ENCODE assay signal across 13 cellular contexts in genomic region chr14:105853089-105853906, GRCh38.
DNase-seq lines count a peak whose midpoint lies in the region; ATAC-seq and TF ChIP-seq lines count a peak whose summit lies in the region.
"Had no signal": no experiment of that assay in that cellular context is flagged by ENCODE, and none has a peak within 500 bp of the region (broad histone marks: within the 10 kb centered on the region; RNA-seq: fewer than 3 reads in every experiment).

No MANE protein-coding gene starts in this region.

- DNase-seq in activated T-cell treated with anti-CD3 and anti-CD28 coated beads, Interleukin-2, amount 50 U/mL, for 4 hours, result peak; percentile 2
- DNase-seq in activated T-cell treated with anti-CD3 and anti-CD28 coated beads for 4 hours (no peak), NAMALWA (ENCODE audit: low spot score) (peak; percentile 68), coronary artery (ENCODE audit: low spot score) (peak; percentile 59), putamen (ENCODE audit: low spot score) (no peak), hepatic stellate cell (ENCODE audit: low spot score) (no peak)
- DNase-seq: activated naive CD4-positive, alpha-beta T cell; immature natural killer cell; MM.1S; NCI-H82; nephron progenitor cell had no signal

- peaks cover 5% of the 10 kb centered on the region for H3K4me1 Mint-ChIP-seq in activated T-cell treated with anti-CD3 and anti-CD28 coated beads, Interleukin-2, amount 50 U/mL, for 4 hours (ENCODE audit: low read depth)
- peaks cover 60% of the 10 kb centered on the region for H3K4me1 Mint-ChIP-seq in stimulated activated memory B cell treated with anti-CD40 and anti-IgM and Interleukin-4, amounts not matched to agents 10 μg/mL and 1 μg/mL and 100 μg/mL, for 72 hours
- H3K4me1 Mint-ChIP-seq: immature natural killer cell, nephron progenitor cell had no signal

- H3K4me3 ChIP-seq in coronary artery, result no peak overlapping the region

- no peaks in the 10 kb centered on the region for H3K27me3 Mint-ChIP-seq in activated T-cell treated with anti-CD3 and anti-CD28 coated beads, Interleukin-2, amount 50 U/mL, for 4 hours (ENCODE audit: low read depth)
- H3K27me3 Mint-ChIP-seq in stimulated activated memory B cell treated with anti-CD40 and anti-IgM and Interleukin-4, amounts not matched to agents 10 μg/mL and 1 μg/mL and 100 μg/mL, for 72 hours, result no peaks in the 10 kb centered on the region

- no peak overlapping the region for H3K27ac ChIP-seq in coronary artery

- H3K27ac Mint-ChIP-seq in stimulated activated memory B cell treated with anti-CD40 and anti-IgM and Interleukin-4, amounts not matched to agents 10 μg/mL and 1 μg/mL and 100 μg/mL, for 72 hours, result peak overlapping the region; percentile 100
- H3K27ac Mint-ChIP-seq: immature natural killer cell, nephron progenitor cell had no signal

- no peak for ATAC-seq in activated T-cell treated with anti-CD3 and anti-CD28 coated beads, Interleukin-2, amount 50 U/mL, for 4 hours
- peak; percentile 1 for ATAC-seq in stimulated activated memory B cell treated with anti-CD40 and anti-IgM and Interleukin-4, amounts not matched to agents 10 μg/mL and 1 μg/mL and 100 μg/mL, for 72 hours
- no peak for ATAC-seq in GM19463 (IDR thresholded peaks at IDR 0.05; ENCODE audit: unreplicated experiment)

- no peaks in the 10 kb centered on the region for H3K9me3 Mint-ChIP-seq in activated T-cell treated with anti-CD3 and anti-CD28 coated beads, Interleukin-2, amount 50 U/mL, for 4 hours
- no peaks in the 10 kb centered on the region for H3K9me3 Mint-ChIP-seq in stimulated activated memory B cell treated with anti-CD40 and anti-IgM and Interleukin-4, amounts not matched to agents 10 μg/mL and 1 μg/mL and 100 μg/mL, for 72 hours
- H3K9me3 Mint-ChIP-seq: immature natural killer cell had no signal

- H3K36me3 Mint-ChIP-seq in activated T-cell treated with anti-CD3 and anti-CD28 coated beads, Interleukin-2, amount 50 U/mL, for 4 hours (ENCODE audit: insufficient read depth), result no peaks in the 10 kb centered on the region
- H3K36me3 Mint-ChIP-seq in stimulated activated memory B cell treated with anti-CD40 and anti-IgM and Interleukin-4, amounts not matched to agents 10 μg/mL and 1 μg/mL and 100 μg/mL, for 72 hours, result peaks cover 56% of the 10 kb centered on the region
- H3K36me3 Mint-ChIP-seq: immature natural killer cell had no signal

- H3K4me3 Mint-ChIP-seq in activated T-cell treated with anti-CD3 and anti-CD28 coated beads, Interleukin-2, amount 50 U/mL, for 4 hours, result no peak overlapping the region
- peak overlapping the region; percentile 53 for H3K4me3 Mint-ChIP-seq in stimulated activated memory B cell treated with anti-CD40 and anti-IgM and Interleukin-4, amounts not matched to agents 10 μg/mL and 1 μg/mL and 100 μg/mL, for 72 hours
- H3K4me3 Mint-ChIP-seq: immature natural killer cell, nephron progenitor cell had no signal

- no peak for TF ChIP-seq CTCF in coronary artery (IDR thresholded peaks at IDR 0.05)

Comparison
In these comparisons a context has a peak if more than half of its experiments do, and no peak if none do; other contexts are left out.
1. DNase-seq: peak in activated T-cell treated with anti-CD3 and anti-CD28 coated beads, Interleukin-2, amount 50 U/mL, for 4 hours (single experiment), NAMALWA (single experiment) and coronary artery (single experiment); none in activated T-cell treated with anti-CD3 and anti-CD28 coated beads for 4 hours (single experiment), putamen (single experiment) and hepatic stellate cell (single experiment).